Comparison of ENCODE assay signal across 30 cellular contexts in genomic region chr16:53498984-53499383, GRCh38. TPM values are rescaled to one million over a fixed set of nuclear protein-coding genes. Genes with fewer than 3 reads are reported as not detected.
DNase-seq lines count a peak whose midpoint lies in the region; ATAC-seq lines count a peak whose summit lies in the region.
"Had no signal": no experiment of that assay in that cellular context is flagged by ENCODE, and none has a peak within 500 bp of the region (broad histone marks: within the 10 kb centered on the region; RNA-seq: fewer than 3 reads in every experiment).

No MANE protein-coding gene starts in this region.

- H3K9me3 ChIP-seq in CD4-positive, CD25-positive, alpha-beta regulatory T cell (ENCODE audit: control insufficient read depth in 2 of 2, low read length in 2 of 2), result no peaks in the 10 kb centered on the region
- H3K9me3 ChIP-seq in mucosa of rectum (ENCODE audit: control insufficient read depth in 2 of 2, low read length in 2 of 2), result no peaks in the 10 kb centered on the region
- no peaks in the 10 kb centered on the region for H3K9me3 ChIP-seq in MG63
- H3K9me3 ChIP-seq: BLaER1 treated with 17β-estradiol and CSF1 and Interleukin-3, amounts not matched to agents 10 nM and 100 nM; HAP-1; heart right ventricle; prostate gland; tibial nerve had no signal

- no peak for DNase-seq in CD4-positive, CD25-positive, alpha-beta regulatory T cell
- DNase-seq in LoVo (ENCODE audit: low spot score) (peak; percentile 40), MG63 (no peak)
- DNase-seq in activated naive CD8-positive, alpha-beta T cell treated with anti-CD3 and anti-CD28 coated beads, Interleukin-2, amount 10 ng/mL, durations not matched to agents 7 days and 5 days, result no peak
- DNase-seq: activated CD4-positive, alpha-beta T cell treated with anti-CD3 and anti-CD28 coated beads, Interleukin-2, amount 10 ng/mL, durations not matched to agents 24 days and 14 days; activated CD8-positive, alpha-beta memory T cell treated with anti-CD3 and anti-CD28 coated beads, Interleukin-2, amount 50 U/mL, for 48 hours; anterior cingulate cortex; DND-41; effector memory CD8-positive, alpha-beta T cell; foreskin fibroblast; heart right ventricle; KG1; kidney glomerular epithelial cell; mammary epithelial cell; NCI-H1417; NCI-H2081; NCI-H226; NCI-H69; SHP77 treated with DMSO at 0.1 percent for 48 hours; T-helper 9 cell; WERI-Rb-1 had no signal

- H3K27ac ChIP-seq in CD4-positive, CD25-positive, alpha-beta regulatory T cell (ENCODE audit: insufficient read depth, low read length, poor library complexity, severe bottlenecking), result peak overlapping the region; percentile 6
- peak overlapping the region; percentile 17 to 66 for H3K27ac ChIP-seq in mucosa of rectum (ENCODE audit: low read depth in 2 of 2, low read length in 2 of 2)
- H3K27ac ChIP-seq: BLaER1 treated with 17β-estradiol and CSF1 and Interleukin-3, amounts not matched to agents 10 nM and 100 nM; coronary artery; heart right ventricle; prostate gland; tibial nerve; WERI-Rb-1 had no signal

- peak overlapping the region; percentile 42 for H3K4me3 ChIP-seq in CD4-positive, CD25-positive, alpha-beta regulatory T cell (ENCODE audit: low read depth, low read length)
- no peak overlapping the region for H3K4me3 ChIP-seq in mucosa of rectum (ENCODE audit: low read length in 2 of 2)
- H3K4me3 ChIP-seq in MG63, result no peak overlapping the region
- H3K4me3 ChIP-seq: BLaER1 treated with 17β-estradiol and CSF1 and Interleukin-3, amounts not matched to agents 10 nM and 100 nM; coronary artery; HAP-1; heart right ventricle; prostate gland; tibial nerve had no signal

- ATAC-seq in CD4-positive, CD25-positive, alpha-beta regulatory T cell (ENCODE audit: low read depth in 2 of 2), result no peak
- ATAC-seq in activated naive CD8-positive, alpha-beta T cell treated with anti-CD3 and anti-CD28 coated beads, Interleukin-2, amount 10 ng/mL, durations not matched to agents 7 days and 5 days (ENCODE audit: low read depth), result no peak
- ATAC-seq in HG03457 (IDR thresholded peaks at IDR 0.05; ENCODE audit: unreplicated experiment), result no peak
- no peak for ATAC-seq in GM19328 (IDR thresholded peaks at IDR 0.05; ENCODE audit: unreplicated experiment)
- ATAC-seq: effector memory CD8-positive, alpha-beta T cell; heart right ventricle; Panc1 had no signal

- peak overlapping the region in 1 of 2 donors; percentile 9 for H3K9ac ChIP-seq in mucosa of rectum (ENCODE audit: low read depth in 1 of 2, low read length in 2 of 2)
- H3K9ac ChIP-seq: BLaER1 treated with 17β-estradiol and CSF1 and Interleukin-3, amounts not matched to agents 10 nM and 100 nM had no signal

- peak overlapping the region; percentile 43 to 69 (median 60) for H3K4me3 Mint-ChIP-seq in CD4-positive, CD25-positive, alpha-beta regulatory T cell
- H3K4me3 Mint-ChIP-seq in activated naive CD8-positive, alpha-beta T cell treated with anti-CD3 and anti-CD28 coated beads, Interleukin-2, amount 10 ng/mL, durations not matched to agents 7 days and 5 days, result peak overlapping the region; percentile 54
- H3K4me3 Mint-ChIP-seq: activated CD4-positive, alpha-beta T cell treated with anti-CD3 and anti-CD28 coated beads, Interleukin-2, amount 10 ng/mL, durations not matched to agents 24 days and 14 days; effector memory CD8-positive, alpha-beta T cell had no signal

- no peaks in the 10 kb centered on the region for H3K9me3 Mint-ChIP-seq in CD4-positive, CD25-positive, alpha-beta regulatory T cell
- no peaks in the 10 kb centered on the region for H3K9me3 Mint-ChIP-seq in activated naive CD8-positive, alpha-beta T cell treated with anti-CD3 and anti-CD28 coated beads, Interleukin-2, amount 10 ng/mL, durations not matched to agents 7 days and 5 days
- H3K9me3 Mint-ChIP-seq: activated CD4-positive, alpha-beta T cell treated with anti-CD3 and anti-CD28 coated beads, Interleukin-2, amount 10 ng/mL, durations not matched to agents 24 days and 14 days; effector memory CD8-positive, alpha-beta T cell had no signal

- peaks cover 23 to 68% (median 55%) of the 10 kb centered on the region in 4 donors for H3K4me1 Mint-ChIP-seq in CD4-positive, CD25-positive, alpha-beta regulatory T cell
- peaks cover 36% of the 10 kb centered on the region for H3K4me1 Mint-ChIP-seq in activated naive CD8-positive, alpha-beta T cell treated with anti-CD3 and anti-CD28 coated beads, Interleukin-2, amount 10 ng/mL, durations not matched to agents 7 days and 5 days

- peaks cover 50% of the 10 kb centered on the region for H3K36me3 Mint-ChIP-seq in CD4-positive, CD25-positive, alpha-beta regulatory T cell
- peaks cover 54% of the 10 kb centered on the region for H3K36me3 Mint-ChIP-seq in activated naive CD8-positive, alpha-beta T cell treated with anti-CD3 and anti-CD28 coated beads, Interleukin-2, amount 10 ng/mL, durations not matched to agents 7 days and 5 days

- H3K27me3 ChIP-seq in CD4-positive, CD25-positive, alpha-beta regulatory T cell (ENCODE audit: control insufficient read depth, insufficient read depth, low read length), result no peaks in the 10 kb centered on the region
- H3K27me3 ChIP-seq in mucosa of rectum (ENCODE audit: control insufficient read depth in 2 of 2, insufficient read depth in 2 of 2, low read length in 2 of 2), result no peaks in the 10 kb centered on the region
- H3K27me3 ChIP-seq in MG63, result no peaks in the 10 kb centered on the region
- H3K27me3 ChIP-seq: heart right ventricle, tibial nerve had no signal

- peak overlapping the region; percentile 46 to 81 (median 73) for H3K27ac Mint-ChIP-seq in CD4-positive, CD25-positive, alpha-beta regulatory T cell
- H3K27ac Mint-ChIP-seq in activated naive CD8-positive, alpha-beta T cell treated with anti-CD3 and anti-CD28 coated beads, Interleukin-2, amount 10 ng/mL, durations not matched to agents 7 days and 5 days, result no peak overlapping the region
- H3K27ac Mint-ChIP-seq: activated CD4-positive, alpha-beta T cell treated with anti-CD3 and anti-CD28 coated beads, Interleukin-2, amount 10 ng/mL, durations not matched to agents 24 days and 14 days had no signal

- POLR2A ChIA-PET in activated naive CD8-positive, alpha-beta T cell treated with anti-CD3 and anti-CD28 coated beads, Interleukin-2, amount 10 ng/mL, durations not matched to agents 7 days and 5 days (lab: Charles Lee), result interaction anchor here (1.2 to 1.8 kb wide), 4 partner anchors 9 to 63 kb away, joined by 3 to 5 read pairs (median 4); no protein-coding TSS in a partner anchor

- H3K36me3 ChIP-seq in CD4-positive, CD25-positive, alpha-beta regulatory T cell (ENCODE audit: control insufficient read depth, insufficient read depth, low read length), result peaks cover 57% of the 10 kb centered on the region
- H3K36me3 ChIP-seq in mucosa of rectum (ENCODE audit: control insufficient read depth in 2 of 2, insufficient read depth in 2 of 2, low read length in 2 of 2) (peaks cover 26 to 40% of the 10 kb centered on the region in 2 donors), MG63 (peaks cover 29% of the 10 kb centered on the region)

- H3K27me3 Mint-ChIP-seq in CD4-positive, CD25-positive, alpha-beta regulatory T cell, result no peaks in the 10 kb centered on the region
- H3K27me3 Mint-ChIP-seq in activated naive CD8-positive, alpha-beta T cell treated with anti-CD3 and anti-CD28 coated beads, Interleukin-2, amount 10 ng/mL, durations not matched to agents 7 days and 5 days, result no peaks in the 10 kb centered on the region
- H3K27me3 Mint-ChIP-seq: activated CD4-positive, alpha-beta T cell treated with anti-CD3 and anti-CD28 coated beads, Interleukin-2, amount 10 ng/mL, durations not matched to agents 24 days and 14 days; effector memory CD8-positive, alpha-beta T cell had no signal

- H3K4me1 ChIP-seq in CD4-positive, CD25-positive, alpha-beta regulatory T cell (ENCODE audit: control insufficient read depth, insufficient read depth, low read length, poor library complexity, severe bottlenecking), result peaks cover 50% of the 10 kb centered on the region
- H3K4me1 ChIP-seq in mucosa of rectum (ENCODE audit: control insufficient read depth in 2 of 2, insufficient read depth in 2 of 2, low read length in 2 of 2), result peaks cover 19 to 23% of the 10 kb centered on the region in 2 donors

RNA-seq across cellular contexts. Expression of gene AKTIP, which starts 4.0 kb away (rescaled TPM):
- total RNA-seq in CD4-positive, CD25-positive, alpha-beta regulatory T cell, result 60.0 TPM
- 100 to 1,000 TPM in 1 of 4 donors, 10 to 100 TPM in 3; 74.1 to 109 (median 83.7) TPM for polyA plus RNA-seq in CD4-positive, CD25-positive, alpha-beta regulatory T cell
- total RNA-seq in activated naive CD8-positive, alpha-beta T cell treated with anti-CD3 and anti-CD28 coated beads, Interleukin-2, amount 10 ng/mL, durations not matched to agents 7 days and 5 days, result 10 to 100 TPM; 60.9 to 66.6 TPM
- 22.6 and 31.2 TPM in 2 replicates for total RNA-seq in MG63 (2014; rRNA removed; shearing (Covaris generic); ENCODE audit: low replicate concordance)
